In genomic region chr4:121126449-121127006, GRCh38 we compare ENCODE assay signal across 1 cellular context.
TF ChIP-seq lines count a peak whose summit lies in the region.

No MANE protein-coding gene starts in this region.

TF ChIP-seq in H1, 55 proteins besides CTCF, POLR2A, EP300 and RAD21:
- TF ChIP-seq TEAD4 (IDR thresholded peaks at IDR 0.05; ENCODE audit: low read depth, low read length) (no peak), NANOG (IDR thresholded peaks at IDR 0.05; ENCODE audit: insufficient read depth, low read depth, low read length, poor library complexity, severe bottlenecking) (no peak)
